In genomic region chr11:125313271-125314222, GRCh38 we compare ENCODE assay signal across 19 cellular contexts.
DNase-seq lines count a peak whose midpoint lies in the region; ATAC-seq and TF ChIP-seq lines count a peak whose summit lies in the region.
"Had no signal": no experiment of that assay in that cellular context is flagged by ENCODE, and none has a peak within 500 bp of the region (broad histone marks: within the 10 kb centered on the region; RNA-seq: fewer than 3 reads in every experiment).

No MANE protein-coding gene starts in this region.

- TF ChIP-seq CTCF in heart left ventricle (IDR thresholded peaks at IDR 0.05) = no peak

- no peak overlapping the region for H3K4me3 Mint-ChIP-seq in T-helper 17 cell
- H3K4me3 Mint-ChIP-seq: stimulated activated naive B cell treated with anti-CD40 and anti-IgM and Interleukin-4, amounts not matched to agents 10 μg/mL and 1 μg/mL and 100 μg/mL, for 72 hours had no signal

- H3K27ac Mint-ChIP-seq in T-helper 17 cell = no peak overlapping the region
- H3K27ac Mint-ChIP-seq: stimulated activated naive B cell treated with anti-CD40 and anti-IgM and Interleukin-4, amounts not matched to agents 10 μg/mL and 1 μg/mL and 100 μg/mL, for 72 hours had no signal

- TF ChIP-seq POLR2A in heart left ventricle (IDR thresholded peaks at IDR 0.05) = no peak

- H3K4me1 Mint-ChIP-seq in T-helper 17 cell = peaks cover 4% of the 10 kb centered on the region
- H3K4me1 Mint-ChIP-seq: stimulated activated naive B cell treated with anti-CD40 and anti-IgM and Interleukin-4, amounts not matched to agents 10 μg/mL and 1 μg/mL and 100 μg/mL, for 72 hours had no signal

- peaks cover 0 to 31% (median 19%) of the 10 kb centered on the region in 12 donors for H3K4me1 ChIP-seq in heart left ventricle
- H3K4me1 ChIP-seq: A549, BLaER1 had no signal

- DNase-seq in heart left ventricle (peak in 3 of 5 donors; percentile 28 to 58 (median 43)), Right ventricle myocardium superior (no peak), cerebellum (ENCODE audit: low spot score) (peak; percentile 30), left ventricle myocardium superior (no peak), sciatic nerve (ENCODE audit: low spot score) (no peak), NCI-H187 (lab: John Stamatoyannopoulos, UW) (no peak), T-helper 17 cell (no peak)
- DNase-seq: aorta; esophagus squamous epithelium; hippocampal formation; NCI-H345; stimulated activated CD4-positive, alpha-beta T cell treated with anti-CD3 and anti-CD28 coated beads, Interleukin-15, amount 100 ng/mL, for 24 hours; stimulated activated naive B cell treated with anti-CD40 and anti-IgM and Interleukin-4, amounts not matched to agents 10 μg/mL and 1 μg/mL and 100 μg/mL, for 72 hours; SW 1271; transverse colon had no signal

- H3K9me3 ChIP-seq in heart left ventricle = peaks cover 0 to 7% (median 0%) of the 10 kb centered on the region in 12 donors
- no peaks in the 10 kb centered on the region for H3K9me3 ChIP-seq in T-helper 17 cell (ENCODE audit: control insufficient read depth, low read length, poor library complexity, severe bottlenecking)
- H3K9me3 ChIP-seq: A549, esophagus squamous epithelium, transverse colon had no signal

- no peaks in the 10 kb centered on the region for H3K27me3 ChIP-seq in heart left ventricle
- H3K27me3 ChIP-seq: BLaER1, esophagus squamous epithelium, transverse colon had no signal

- ATAC-seq in heart left ventricle (peak in 3 of 4 donors; percentile 31 to 69 (median 38)), Right ventricle myocardium superior (ENCODE audit: poor library complexity) (no peak), left ventricle myocardium superior (peak; percentile 34), sciatic nerve (peak; percentile 14), GM21447 (IDR thresholded peaks at IDR 0.05; ENCODE audit: unreplicated experiment) (no peak), T-helper 17 cell (no peak)
- ATAC-seq: A549; stimulated activated naive B cell treated with anti-CD40 and anti-IgM and Interleukin-4, amounts not matched to agents 10 μg/mL and 1 μg/mL and 100 μg/mL, for 72 hours had no signal

- H3K4me3 ChIP-seq in heart left ventricle = no peak overlapping the region
- H3K4me3 ChIP-seq: A549, BLaER1, esophagus squamous epithelium, transverse colon had no signal

- WGBS in heart left ventricle, 4 donors = 62 to 69% (median 66%) methylated on average over 9 of the region's 9 CpGs

- intact Hi-C loops in heart left ventricle (cut with DNase I) = no loop called here
- intact Hi-C loops in Right ventricle myocardium superior (cut with DNase I) = no loop called here
- intact Hi-C loops in left ventricle myocardium superior (cut with micrococcal nuclease) = no loop called here
- intact Hi-C loops in sciatic nerve (cut with DNase I) = no loop called here

- H3K27ac ChIP-seq in heart left ventricle = no peak overlapping the region
- H3K27ac ChIP-seq: A549, BLaER1, esophagus squamous epithelium, RWPE1, transverse colon had no signal

- H3K36me3 Mint-ChIP-seq in T-helper 17 cell (ENCODE audit: low read depth) = no peaks in the 10 kb centered on the region
- H3K36me3 Mint-ChIP-seq: stimulated activated naive B cell treated with anti-CD40 and anti-IgM and Interleukin-4, amounts not matched to agents 10 μg/mL and 1 μg/mL and 100 μg/mL, for 72 hours had no signal

- peaks cover 49% of the 10 kb centered on the region for H3K27me3 Mint-ChIP-seq in T-helper 17 cell

- H3K36me3 ChIP-seq in heart left ventricle = no peaks in the 10 kb centered on the region
- H3K36me3 ChIP-seq: BLaER1, esophagus squamous epithelium, transverse colon had no signal

Comparison
In these comparisons a context has a peak if more than half of its experiments do, and no peak if none do; other contexts are left out.
1. ATAC-seq: peak in heart left ventricle (3 of 4), left ventricle myocardium superior (single experiment) and sciatic nerve (single experiment); none in Right ventricle myocardium superior (single experiment), GM21447 (single experiment) and T-helper 17 cell (single experiment).
2. DNase-seq: peak in heart left ventricle (3 of 5) and cerebellum (single experiment); none in Right ventricle myocardium superior (single experiment), left ventricle myocardium superior (single experiment), sciatic nerve (single experiment), NCI-H187 (0 of 2) and T-helper 17 cell (0 of 3).